ENCODE assay signal across 20 cellular contexts in the genomic region with DNA sequence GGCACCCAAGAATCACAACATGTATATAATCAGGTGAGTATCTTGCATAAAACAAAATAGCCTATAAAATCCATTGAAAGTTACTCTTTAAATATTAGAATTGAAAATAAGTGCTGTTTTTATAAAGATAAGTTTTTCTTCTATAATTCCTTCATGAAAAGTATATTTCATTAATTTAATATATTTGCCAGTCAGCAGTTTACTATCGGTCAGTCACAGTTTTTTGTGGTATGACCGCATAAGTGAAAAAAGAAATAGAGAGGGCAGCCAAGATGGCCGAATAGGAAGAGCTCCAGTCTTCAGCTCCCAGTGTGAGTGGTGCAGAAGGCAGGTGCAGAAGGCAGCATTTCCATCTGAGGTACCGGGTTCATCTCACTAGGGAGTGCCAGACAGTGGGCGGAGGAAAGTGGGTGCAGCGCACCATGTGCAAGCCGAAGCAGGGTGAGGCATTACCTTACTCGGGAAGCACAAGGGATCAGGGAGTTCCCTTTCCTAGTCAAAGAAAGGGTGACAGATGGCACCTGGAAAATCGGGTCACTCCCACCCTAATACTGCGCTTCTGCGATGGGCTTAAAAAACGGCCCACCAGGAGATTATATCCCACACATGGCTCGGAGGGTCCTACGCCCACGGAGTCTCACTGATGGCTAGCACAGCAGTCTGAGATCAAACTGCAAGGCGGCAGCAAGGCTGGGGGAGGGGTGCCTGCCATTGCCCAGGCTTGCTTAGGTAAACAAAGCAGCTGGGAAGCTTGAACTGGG. TPM values are rescaled to one million over a fixed set of nuclear protein-coding genes. Genes with fewer than 3 reads are reported as not detected.
"Had no signal": no experiment of that assay in that cellular context is flagged by ENCODE, and none has a peak within 500 bp of the region (broad histone marks: within the 10 kb centered on the region; RNA-seq: fewer than 3 reads in every experiment).

No MANE protein-coding gene starts in this region.

RNA-seq across cellular contexts. Expression of a gene that starts 44.1 kb away (rescaled TPM):
- total RNA-seq: activated naive CD4-positive, alpha-beta T cell treated with anti-CD3 and anti-CD28 coated beads, Interleukin-2, amount 50 U/mL, for 72 hours; activated T-cell treated with anti-CD3 and anti-CD28 coated beads, Interleukin-2, amount 50 U/mL, for 72 hours; breast epithelium; endothelial cell of umbilical vein; fibroblast of lung; fibroblast of villous mesenchyme; gastroesophageal sphincter; left cardiac atrium; left ventricle myocardium superior; lung microvascular endothelial cell; mesenteric fat pad; mucosa of descending colon; myocyte; natural killer cell treated with Interleukin-12 subunit alpha and Interleukin-12 subunit beta and Interleukin-15 and Interleukin-18, amount 100 ng/mL, for 72 hours; omental fat pad; spleen; suprapubic skin; upper lobe of right lung had no signal
- polyA plus RNA-seq: endothelial cell of umbilical vein, esophagus, fibroblast of lung, keratinocyte, spleen had no signal

RNA-seq across cellular contexts. Expression of a gene that starts 49.3 kb away (rescaled TPM):
- total RNA-seq: endothelial cell of umbilical vein; left ventricle myocardium superior; lung microvascular endothelial cell; mesenteric fat pad; myocyte; natural killer cell treated with Interleukin-12 subunit alpha and Interleukin-12 subunit beta and Interleukin-15 and Interleukin-18, amount 100 ng/mL, for 72 hours had no signal
- polyA plus RNA-seq: endothelial cell of umbilical vein had no signal
